9 cellular contexts compared by ENCODE assay signal in the genomic region with DNA sequence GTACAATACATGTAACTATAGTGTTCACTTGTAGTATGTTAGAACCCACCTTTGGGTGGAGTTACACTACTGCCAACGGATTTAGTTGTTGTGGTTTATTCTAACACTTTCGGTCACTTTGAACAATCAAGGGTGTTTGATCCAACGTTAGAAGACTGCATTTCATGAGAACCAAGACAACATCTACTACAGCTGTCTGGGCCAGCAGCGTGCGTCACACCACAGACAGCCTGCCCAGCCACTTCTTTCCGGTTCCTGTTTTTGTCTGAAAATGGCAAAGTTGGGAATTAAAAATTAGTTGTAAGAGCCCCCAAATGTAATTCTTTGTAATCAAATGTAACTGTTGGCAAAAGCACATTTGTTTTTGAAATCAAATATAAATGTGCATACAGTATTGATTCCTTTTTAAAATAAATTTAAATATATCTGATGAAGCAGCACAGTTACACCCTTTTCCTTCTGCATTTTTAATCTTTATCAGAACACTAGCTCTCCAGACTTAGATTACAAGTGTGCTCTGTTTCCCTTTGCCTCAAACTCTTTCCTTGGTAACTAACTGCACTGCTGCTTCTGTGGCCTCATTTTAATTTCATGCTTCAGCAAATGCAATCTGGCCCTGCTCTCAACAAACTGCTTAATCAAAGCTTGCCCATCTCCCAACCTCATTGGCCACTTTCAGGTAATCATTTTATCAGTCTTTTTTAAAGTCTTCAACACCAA.
A peak's percentile ranks its signal among the peaks of the same experiment; 100 is the strongest.
DNase-seq lines count a peak whose midpoint lies in the region; ATAC-seq and FAIRE-seq lines count a peak whose summit lies in the region.
"Had no signal": no experiment of that assay in that cellular context is flagged by ENCODE, and none has a peak within 500 bp of the region (broad histone marks: within the 10 kb centered on the region; RNA-seq: fewer than 3 reads in every experiment).

No MANE protein-coding gene starts in this region.

- H3K4me1 ChIP-seq in neuronal stem cell (ENCODE audit: control insufficient read depth in 2 of 2, insufficient read depth in 1 of 2, low read depth in 1 of 2, low read length in 2 of 2) = peaks cover 0 to 9% of the 10 kb centered on the region in 2 donors

- no peak overlapping the region for H3K14ac ChIP-seq in neuronal stem cell (ENCODE audit: low read length)

- no peak overlapping the region for H4K8ac ChIP-seq in neuronal stem cell (ENCODE audit: low read depth, low read length)

- H4K91ac ChIP-seq in neuronal stem cell (ENCODE audit: low read depth, low read length, poor library complexity) = no peak overlapping the region

- H3K27me3 Mint-ChIP-seq in activated naive CD8-positive, alpha-beta T cell treated with anti-CD3 and anti-CD28 coated beads, Interleukin-2, amount 10 ng/mL, durations not matched to agents 7 days and 5 days = no peaks in the 10 kb centered on the region

- no peak overlapping the region for H3K9ac ChIP-seq in neuronal stem cell (ENCODE audit: low read depth, low read length, poor library complexity)

- WGBS in neuronal stem cell (ENCODE audit: extremely low coverage in 2 of 2, insufficient read length in 2 of 2, insufficient replicate concordance in 1 of 2), 2 donors = no CpG with 5 or more reads among the region's 6 CpGs

- no peak overlapping the region for H2BK15ac ChIP-seq in neuronal stem cell (ENCODE audit: low read length)

- no peak overlapping the region for H3K4me3 ChIP-seq in neuronal stem cell (ENCODE audit: low read length in 2 of 2)

- POLR2A ChIA-PET in activated naive CD8-positive, alpha-beta T cell treated with anti-CD3 and anti-CD28 coated beads, Interleukin-2, amount 10 ng/mL, durations not matched to agents 7 days and 5 days (lab: Charles Lee) = interaction anchor here (0.7 to 1.7 kb wide), 7 partner anchors 10 to 182 kb away, joined by 3 to 9 read pairs (median 3); no protein-coding TSS in a partner anchor

- H3K36me3 ChIP-seq in neuronal stem cell (replicated peaks in 1 of 2; ENCODE audit: control insufficient read depth in 2 of 2, insufficient read depth in 2 of 2, low read length in 2 of 2) = no peaks in the 10 kb centered on the region

- H3K79me1 ChIP-seq in neuronal stem cell (ENCODE audit: low read depth, low read length) = no peaks in the 10 kb centered on the region

- no peaks in the 10 kb centered on the region for H3K27me3 ChIP-seq in neuronal stem cell (ENCODE audit: control insufficient read depth in 3 of 3, insufficient read depth in 3 of 3, low read depth in 1 of 3, low read length in 3 of 3)

- H2BK12ac ChIP-seq in neuronal stem cell (ENCODE audit: low read length) = no peak overlapping the region

- H3K4me1 Mint-ChIP-seq in activated naive CD8-positive, alpha-beta T cell treated with anti-CD3 and anti-CD28 coated beads, Interleukin-2, amount 10 ng/mL, durations not matched to agents 7 days and 5 days = peaks cover 51% of the 10 kb centered on the region

- FAIRE-seq in GM18507 (lab: Jason Lieb, UNC) = peak; percentile 83
- no peak for FAIRE-seq in HTR-8/SVneo (lab: Jason Lieb, UNC)

- peak; percentile 98 for ATAC-seq in HG02938 (IDR thresholded peaks at IDR 0.05; ENCODE audit: unreplicated experiment)
- peak; percentile 98 for ATAC-seq in activated naive CD8-positive, alpha-beta T cell treated with anti-CD3 and anti-CD28 coated beads, Interleukin-2, amount 10 ng/mL, durations not matched to agents 7 days and 5 days (ENCODE audit: low read depth)
- ATAC-seq: HCT116 had no signal

- H3K9me3 Mint-ChIP-seq in activated naive CD8-positive, alpha-beta T cell treated with anti-CD3 and anti-CD28 coated beads, Interleukin-2, amount 10 ng/mL, durations not matched to agents 7 days and 5 days = peaks cover 14% of the 10 kb centered on the region

- H3K36me3 Mint-ChIP-seq in activated naive CD8-positive, alpha-beta T cell treated with anti-CD3 and anti-CD28 coated beads, Interleukin-2, amount 10 ng/mL, durations not matched to agents 7 days and 5 days = peaks cover 40% of the 10 kb centered on the region

- H3K18ac ChIP-seq in neuronal stem cell (ENCODE audit: low read length) = no peak overlapping the region

- H3K27ac Mint-ChIP-seq in activated naive CD8-positive, alpha-beta T cell treated with anti-CD3 and anti-CD28 coated beads, Interleukin-2, amount 10 ng/mL, durations not matched to agents 7 days and 5 days = peak overlapping the region; percentile 95

- H3K27ac ChIP-seq in neuronal stem cell (replicated peaks; ENCODE audit: low read length) = no peak overlapping the region

- DNase-seq in GM18507 (ENCODE audit: extremely low spot score, insufficient read length, low read depth) (peak; percentile 8), SW480 (ENCODE audit: low spot score) (peak; percentile 35), neuronal stem cell (ENCODE audit: low spot score) (no peak), SIG-M5 treated with dmso at 0.1 percent for 504 hours (lab: John Stamatoyannopoulos, UW; ENCODE audit: unreplicated experiment) (no peak), kidney glomerular epithelial cell (lab: John Stamatoyannopoulos, UW) (no peak), HTR-8/SVneo (ENCODE audit: insufficient read length, low spot score) (no peak)
- DNase-seq in activated naive CD8-positive, alpha-beta T cell treated with anti-CD3 and anti-CD28 coated beads, Interleukin-2, amount 10 ng/mL, durations not matched to agents 7 days and 5 days = peak; percentile 59

- H3K4me3 Mint-ChIP-seq in activated naive CD8-positive, alpha-beta T cell treated with anti-CD3 and anti-CD28 coated beads, Interleukin-2, amount 10 ng/mL, durations not matched to agents 7 days and 5 days = peak overlapping the region; percentile 66

- no peak overlapping the region for H3K4me2 ChIP-seq in neuronal stem cell (ENCODE audit: insufficient read depth, low read length, poor library complexity, severe bottlenecking)

- no peak overlapping the region for H2BK5ac ChIP-seq in neuronal stem cell (ENCODE audit: low read length)

- H3K4ac ChIP-seq in neuronal stem cell (ENCODE audit: low read length) = no peak overlapping the region

- peak overlapping the region; percentile 61 for H2AFZ ChIP-seq in neuronal stem cell (ENCODE audit: low read length)

- H3K23ac ChIP-seq in neuronal stem cell (ENCODE audit: low read depth, low read length, poor library complexity) = no peak overlapping the region

- no peak overlapping the region for H2AK5ac ChIP-seq in neuronal stem cell (ENCODE audit: low read depth, low read length)

- no peak overlapping the region for H2BK120ac ChIP-seq in neuronal stem cell (ENCODE audit: low read depth, low read length)

- H3K9me3 ChIP-seq in neuronal stem cell (replicated peaks in 1 of 2; ENCODE audit: control insufficient read depth in 2 of 2, insufficient read depth in 1 of 2, low read depth in 1 of 2, low read length in 2 of 2) = no peaks in the 10 kb centered on the region

Comparison
In these comparisons a context has a peak if more than half of its experiments do, and no peak if none do; other contexts are left out.
1. DNase-seq: peak in GM18507 (single experiment), SW480 (single experiment) and activated naive CD8-positive, alpha-beta T cell treated with anti-CD3 and anti-CD28 coated beads, Interleukin-2, amount 10 ng/mL, durations not matched to agents 7 days and 5 days (single experiment); none in neuronal stem cell (single experiment), SIG-M5 treated with dmso at 0.1 percent for 504 hours (single experiment), kidney glomerular epithelial cell (single experiment) and HTR-8/SVneo (single experiment).